In genomic region chr5:73363911-73364730, GRCh38 we compare ENCODE assay signal across 16 cellular contexts.
A peak's percentile ranks its signal among the peaks of the same experiment; 100 is the strongest.
DNase-seq lines count a peak whose midpoint lies in the region; ATAC-seq, FAIRE-seq and TF ChIP-seq lines count a peak whose summit lies in the region.
"Had no signal": no experiment of that assay in that cellular context is flagged by ENCODE, and none has a peak within 500 bp of the region (broad histone marks: within the 10 kb centered on the region; RNA-seq: fewer than 3 reads in every experiment).

No MANE protein-coding gene starts in this region.

- peak overlapping the region; percentile 85 for H4K91ac ChIP-seq in IMR-90 (ENCODE audit: insufficient read depth, low read depth, low read length)

- H3K79me1 ChIP-seq in IMR-90 (ENCODE audit: low read depth in 1 of 2, low read length in 2 of 2) = peaks cover 0 to 17% of the 10 kb centered on the region in 2 experiments; a peak in 2 of 4 replicates

- H3K27me3 Mint-ChIP-seq in progenitor cell of endocrine pancreas = peaks cover 20% of the 10 kb centered on the region

- H3K56ac ChIP-seq in IMR-90 (ENCODE audit: extremely low read depth, insufficient read depth, low read length) = peak overlapping the region; percentile 70; the same call in 1 of the 2 replicates

- H3K9me2 ChIP-seq in hepatocyte (replicated peaks; ENCODE audit: insufficient read depth) = no peaks in the 10 kb centered on the region

- no peak overlapping the region for H3K4me3 Mint-ChIP-seq in progenitor cell of endocrine pancreas (ENCODE audit: low read depth)
- H3K4me3 Mint-ChIP-seq: activated CD4-positive, alpha-beta T cell treated with anti-CD3 and anti-CD28 coated beads, Interleukin-2, amount 10 ng/mL, durations not matched to agents 24 days and 14 days; brain; CD8-positive, alpha-beta T cell; stimulated activated naive CD8-positive, alpha-beta T cell treated with anti-CD3 and anti-CD28 coated beads, Interleukin-15, amount 100 ng/mL, for 72 hours had no signal

- CTCF ChIA-PET in IMR-90 (lab: Yijun Ruan, JAX) = interaction anchor here (0.6 to 1.3 kb wide), 5 partner anchors 11 to 146 kb away, joined by 3 to 4 read pairs (median 3); no protein-coding TSS in a partner anchor

- peak overlapping the region; percentile 92 for H2BK20ac ChIP-seq in IMR-90 (ENCODE audit: low read depth, low read length)

- TF ChIP-seq RAD21 in IMR-90 (IDR thresholded peaks at IDR 0.05; ENCODE audit: low read length) = peak; percentile 59

- peak; percentile 48 for TF ChIP-seq CTCF in IMR-90 (conservative IDR thresholded peaks at IDR 0.05; ENCODE audit: low read depth, low read length)
- peak; percentile 4 for TF ChIP-seq CTCF in hepatocyte (IDR thresholded peaks at IDR 0.05; ENCODE audit: poor library complexity)
- TF ChIP-seq CTCF in progenitor cell of endocrine pancreas (IDR thresholded peaks at IDR 0.05; ENCODE audit: unreplicated experiment) = no peak

- 44% methylated on average over 3 of the region's 4 CpGs; no CpG with 5 or more reads in 1 of the 2 experiments for WGBS in IMR-90 (ENCODE audit: extremely low coverage in 2 of 2, insufficient read length in 1 of 2), 2 experiments
- 66% methylated on average over 4 of the region's 4 CpGs for WGBS in hepatocyte (ENCODE audit: low lambda C conversion rate, missing lambda C conversion rate)

- ATAC-seq in IMR-90 (ENCODE audit: low read depth) = peak; percentile 42
- ATAC-seq: CD8-positive, alpha-beta T cell; psoas muscle; stimulated activated naive CD8-positive, alpha-beta T cell treated with anti-CD3 and anti-CD28 coated beads, Interleukin-15, amount 100 ng/mL, for 72 hours had no signal

- no peak overlapping the region for H3K27ac Mint-ChIP-seq in progenitor cell of endocrine pancreas
- H3K27ac Mint-ChIP-seq: activated CD4-positive, alpha-beta T cell treated with anti-CD3 and anti-CD28 coated beads, Interleukin-2, amount 10 ng/mL, durations not matched to agents 24 days and 14 days; CD8-positive, alpha-beta T cell; stimulated activated naive CD8-positive, alpha-beta T cell treated with anti-CD3 and anti-CD28 coated beads, Interleukin-15, amount 100 ng/mL, for 72 hours had no signal

- no peaks in the 10 kb centered on the region for H3K4me1 Mint-ChIP-seq in progenitor cell of endocrine pancreas (ENCODE audit: low read depth)
- H3K4me1 Mint-ChIP-seq: activated CD4-positive, alpha-beta T cell treated with anti-CD3 and anti-CD28 coated beads, Interleukin-2, amount 10 ng/mL, durations not matched to agents 24 days and 14 days; stimulated activated naive CD8-positive, alpha-beta T cell treated with anti-CD3 and anti-CD28 coated beads, Interleukin-15, amount 100 ng/mL, for 72 hours had no signal

- peak overlapping the region; percentile 92 for H3K4ac ChIP-seq in IMR-90 (ENCODE audit: low read depth, low read length)

- H3K4me3 ChIP-seq in IMR-90 (ENCODE audit: insufficient read depth, low read depth, low read length) (no peak overlapping the region), adipocyte (ENCODE audit: low read length) (no peak overlapping the region), hepatocyte (no peak overlapping the region)
- H3K4me3 ChIP-seq: psoas muscle had no signal

- peak overlapping the region; percentile 62 for H4K5ac ChIP-seq in IMR-90 (ENCODE audit: low read depth, low read length)

- H3K79me2 ChIP-seq in hepatocyte = no peaks in the 10 kb centered on the region

- H3K4me2 ChIP-seq in IMR-90 (ENCODE audit: low read depth, low read length) (peak overlapping the region; percentile 65), hepatocyte (peak overlapping the region; percentile 9)

- H3K27ac ChIP-seq in IMR-90 (ENCODE audit: insufficient read depth, low read length) (peak overlapping the region; percentile 73; the same call in 1 of the 2 replicates), hepatocyte (no peak overlapping the region)
- H3K27ac ChIP-seq: psoas muscle had no signal

- peaks cover 17% of the 10 kb centered on the region for H3K4me1 ChIP-seq in IMR-90 (ENCODE audit: control insufficient read depth, insufficient read depth, low read length)
- H3K4me1 ChIP-seq in adipocyte (ENCODE audit: control insufficient read depth, insufficient read depth, low read length) = peaks cover 22% of the 10 kb centered on the region
- H3K4me1 ChIP-seq in hepatocyte (ENCODE audit: insufficient read depth) = peaks cover 5% of the 10 kb centered on the region
- H3K4me1 ChIP-seq: psoas muscle had no signal

- H2BK15ac ChIP-seq in IMR-90 (ENCODE audit: low read depth, low read length) = peak overlapping the region; percentile 98

- peak overlapping the region; percentile 83 for H3K14ac ChIP-seq in IMR-90 (replicated peaks; ENCODE audit: low read depth, low read length)

- H4K20me1 ChIP-seq in IMR-90 (ENCODE audit: insufficient read depth, low read length) = no peaks in the 10 kb centered on the region
- H4K20me1 ChIP-seq in hepatocyte (ENCODE audit: insufficient read depth, poor library complexity, severe bottlenecking) = no peaks in the 10 kb centered on the region

- peak overlapping the region; percentile 82 for H3K18ac ChIP-seq in IMR-90 (ENCODE audit: low read depth, low read length)

- H2AFZ ChIP-seq in IMR-90 (replicated peaks; ENCODE audit: low read length, poor library complexity) = peak overlapping the region; percentile 48
- no peak overlapping the region for H2AFZ ChIP-seq in hepatocyte

- intact Hi-C loops in IMR-90 (cut with micrococcal nuclease) = loop anchor here (1.0 to 2.0 kb wide), 3 partner anchors 51 to 146 kb away; no protein-coding TSS in a partner anchor

- in situ Hi-C loops in IMR-90 (cut with MboI; ENCODE audit: low sequenced_read_pairs) = no loop called here

- H2BK120ac ChIP-seq in IMR-90 (ENCODE audit: low read depth, low read length) = peak overlapping the region; percentile 95

- TF ChIP-seq POLR2A in IMR-90 (IDR thresholded peaks at IDR 0.05; ENCODE audit: low read depth, low read length) = no peak

- no peaks in the 10 kb centered on the region for H3K36me3 Mint-ChIP-seq in progenitor cell of endocrine pancreas (ENCODE audit: insufficient read depth)
- H3K36me3 Mint-ChIP-seq: brain; CD8-positive, alpha-beta T cell had no signal

- no peaks in the 10 kb centered on the region for H3K36me3 ChIP-seq in IMR-90 (ENCODE audit: control insufficient read depth, insufficient read depth, low read length)
- H3K36me3 ChIP-seq in adipocyte (ENCODE audit: control insufficient read depth, insufficient read depth, low read length, severe bottlenecking) = no peaks in the 10 kb centered on the region
- no peaks in the 10 kb centered on the region for H3K36me3 ChIP-seq in hepatocyte (replicated peaks; ENCODE audit: insufficient read depth, low read depth)

- H3K23ac ChIP-seq in IMR-90 (ENCODE audit: low read depth, low read length) = peak overlapping the region; percentile 88

- no TSS peak for BruUV-seq in IMR-90 (replicated peaks; lab: Mats Ljungman, UMichigan)

- peaks cover 3% of the 10 kb centered on the region for H3K9me3 Mint-ChIP-seq in progenitor cell of endocrine pancreas (ENCODE audit: low read depth)
- H3K9me3 Mint-ChIP-seq: activated CD4-positive, alpha-beta T cell treated with anti-CD3 and anti-CD28 coated beads, Interleukin-2, amount 10 ng/mL, durations not matched to agents 24 days and 14 days; CD8-positive, alpha-beta T cell had no signal

- no peaks in the 10 kb centered on the region for H3K27me3 ChIP-seq in IMR-90 (ENCODE audit: control insufficient read depth, insufficient read depth, low read length)
- H3K27me3 ChIP-seq in adipocyte (replicated peaks; ENCODE audit: control insufficient read depth, insufficient read depth, low read length) = peaks cover 5% of the 10 kb centered on the region
- peaks cover 7% of the 10 kb centered on the region for H3K27me3 ChIP-seq in hepatocyte

- H3K9me3 ChIP-seq in IMR-90 (ENCODE audit: control insufficient read depth, insufficient read depth, low read length) (no peaks in the 10 kb centered on the region), adipocyte (ENCODE audit: control insufficient read depth, low read length) (no peaks in the 10 kb centered on the region), hepatocyte (ENCODE audit: low read depth) (no peaks in the 10 kb centered on the region)
- H3K9me3 ChIP-seq: psoas muscle had no signal

- H4K8ac ChIP-seq in IMR-90 (ENCODE audit: low read depth in 2 of 2, low read length in 2 of 2) = peak overlapping the region; percentile 29 to 88

- no peak for FAIRE-seq in frontal cortex (lab: Jason Lieb, UNC)

- POLR2A ChIA-PET in IMR-90 (lab: Charles Lee; ENCODE audit: unreplicated experiment) = no interaction called here

- dilution Hi-C loops in IMR-90 (cut with HindIII; ENCODE audit: low sequenced_read_pairs, unreplicated experiment) = no loop called here

- DNase-seq in AG20443 (ENCODE audit: low spot score) = peak; percentile 81
- DNase-seq in IMR-90 = peak; percentile 80
- peak; percentile 85 for DNase-seq in adipocyte (ENCODE audit: low read depth)
- peak; percentile 19 for DNase-seq in hepatocyte (ENCODE audit: low spot score)
- DNase-seq in frontal cortex (ENCODE audit: low spot score in 2 of 2) = no peak
- no peak for DNase-seq in progenitor cell of endocrine pancreas (ENCODE audit: low spot score, unreplicated experiment)
- no peak for DNase-seq in activated CD4-positive, CD25-positive, alpha-beta regulatory T cell treated with anti-CD3 and anti-CD28 coated beads, Interleukin-2, amount 50 U/mL, for 72 hours
- no peak for DNase-seq in DMS79 treated with DMSO at 0.1 percent for 48 hours (lab: John Stamatoyannopoulos, UW)
- DNase-seq: activated CD4-positive, alpha-beta T cell treated with anti-CD3 and anti-CD28 coated beads, Interleukin-2, amount 10 ng/mL, durations not matched to agents 24 days and 14 days; CD8-positive, alpha-beta T cell; NCI-H1105; NCI-H748 treated with DMSO at 0.1 percent for 48 hours; psoas muscle; stimulated activated CD4-positive, alpha-beta T cell treated with anti-CD3 and anti-CD28 coated beads, Interleukin-4, amount 100 ng/mL, for 4 hours; stimulated activated naive CD8-positive, alpha-beta T cell treated with anti-CD3 and anti-CD28 coated beads, Interleukin-15, amount 100 ng/mL, for 72 hours had no signal

- H3K9me1 ChIP-seq in IMR-90 (ENCODE audit: insufficient read depth, low read length) = peaks cover 18% of the 10 kb centered on the region

- peak overlapping the region; percentile 45 for H3K9ac ChIP-seq in IMR-90 (ENCODE audit: low read depth, low read length)
- peak overlapping the region; percentile 14 for H3K9ac ChIP-seq in adipocyte (ENCODE audit: low read length)

- peak overlapping the region; percentile 59 for H2BK5ac ChIP-seq in IMR-90 (ENCODE audit: low read depth, low read length, poor library complexity, severe bottlenecking)

- H2AK9ac ChIP-seq in IMR-90 (replicated peaks; ENCODE audit: low read depth, low read length, poor library complexity) = no peak overlapping the region

- H2AK5ac ChIP-seq in IMR-90 (ENCODE audit: low read depth, low read length) = peak overlapping the region; percentile 95

TF ChIP-seq in IMR-90, 13 proteins besides CTCF, POLR2A, EP300 and RAD21 (continues in another document):
- TF ChIP-seq SMC3 (IDR thresholded peaks at IDR 0.05; ENCODE audit: low read depth, low read length) (peak; percentile 35; the same call in 1 of the 2 replicates), CEBPB (IDR thresholded peaks at IDR 0.05; ENCODE audit: low read depth, low read length) (peak; percentile 92)

Comparison
In these comparisons a context has a peak if more than half of its experiments do, and no peak if none do; other contexts are left out.
1. DNase-seq: peak in AG20443 (single experiment), IMR-90 (single experiment), adipocyte (single experiment) and hepatocyte (single experiment); none in frontal cortex (0 of 2), progenitor cell of endocrine pancreas (single experiment), activated CD4-positive, CD25-positive, alpha-beta regulatory T cell treated with anti-CD3 and anti-CD28 coated beads, Interleukin-2, amount 50 U/mL, for 72 hours (single experiment) and DMS79 treated with DMSO at 0.1 percent for 48 hours (single experiment).